In the genomic region with DNA sequence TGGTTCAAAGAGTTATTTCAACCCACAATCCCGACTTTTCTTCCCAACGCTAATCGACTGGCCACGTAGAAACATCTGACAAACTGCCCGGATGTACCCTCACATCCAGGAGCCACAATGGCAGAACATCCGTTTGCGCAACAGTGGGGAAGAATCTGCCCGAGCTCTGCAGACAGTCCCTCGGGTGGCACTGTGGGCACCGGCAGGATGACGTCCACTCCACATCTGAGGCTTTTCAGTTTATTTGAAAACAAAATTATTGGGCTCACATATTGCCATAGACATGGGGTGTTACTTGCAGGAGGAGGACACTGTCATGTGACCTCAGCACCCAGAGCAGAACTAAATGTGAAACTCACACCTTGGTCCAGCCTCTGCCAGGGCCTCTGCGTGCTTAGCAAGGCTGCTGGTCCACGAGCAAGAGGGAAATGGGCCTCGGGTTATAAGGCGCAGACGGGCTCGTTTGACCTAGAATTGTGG, we compare ENCODE assay signal across 17 cellular contexts.
"Had no signal": no experiment of that assay in that cellular context is flagged by ENCODE, and none has a peak within 500 bp of the region (broad histone marks: within the 10 kb centered on the region; RNA-seq: fewer than 3 reads in every experiment).

No MANE protein-coding gene starts in this region.

- H3K27me3 ChIP-seq: foreskin keratinocyte, heart left ventricle, right lobe of liver, upper lobe of left lung had no signal

- H3K9me3 ChIP-seq: esophagus muscularis mucosa, heart left ventricle, psoas muscle, right lobe of liver, upper lobe of left lung had no signal

- H3K4me3 ChIP-seq: esophagus muscularis mucosa, heart left ventricle, psoas muscle, right lobe of liver, upper lobe of left lung had no signal

- H3K4me3 Mint-ChIP-seq: stimulated activated naive CD8-positive, alpha-beta T cell treated with anti-CD3 and anti-CD28 coated beads, Interleukin-15, Interleukin-2, amounts not matched to agents 100 ng/mL and 50 ng/mL, for 24 hours had no signal

- H3K36me3 Mint-ChIP-seq: activated naive CD4-positive, alpha-beta T cell treated with anti-CD3 and anti-CD28 coated beads, Interleukin-2, amount 50 U/mL, for 72 hours; naive thymus-derived CD8-positive, alpha-beta T cell had no signal

- H3K27ac ChIP-seq: esophagus muscularis mucosa, foreskin keratinocyte, heart left ventricle, psoas muscle, right lobe of liver, upper lobe of left lung had no signal

- ATAC-seq: activated naive CD4-positive, alpha-beta T cell treated with anti-CD3 and anti-CD28 coated beads, Interleukin-2, amount 50 U/mL, for 72 hours; foreskin keratinocyte; heart left ventricle; left lobe of liver; naive thymus-derived CD8-positive, alpha-beta T cell; psoas muscle had no signal

- H3K4me1 ChIP-seq: psoas muscle, right lobe of liver had no signal

- DNase-seq: activated CD4-positive, alpha-beta T cell treated with anti-CD3 and anti-CD28 coated beads for 4 hours; activated T-cell treated with anti-CD3 and anti-CD28 coated beads, Interleukin-2, amount 50 U/mL, for 1 hour; anterior cingulate cortex; foreskin keratinocyte; mammary epithelial cell; occipital lobe; psoas muscle; right lobe of liver; stimulated activated CD4-positive, alpha-beta T cell treated with anti-CD3 and anti-CD28 coated beads, Interleukin-12 subunit alpha, Interleukin-12 subunit beta, amount 100 ng/mL, for 4 hours; T-helper 1 cell; upper lobe of left lung had no signal

- H3K9me3 Mint-ChIP-seq: activated naive CD4-positive, alpha-beta T cell treated with anti-CD3 and anti-CD28 coated beads, Interleukin-2, amount 50 U/mL, for 72 hours; naive thymus-derived CD8-positive, alpha-beta T cell; stimulated activated naive CD8-positive, alpha-beta T cell treated with anti-CD3 and anti-CD28 coated beads, Interleukin-15, Interleukin-2, amounts not matched to agents 100 ng/mL and 50 ng/mL, for 24 hours had no signal

- H3K27me3 Mint-ChIP-seq: naive thymus-derived CD8-positive, alpha-beta T cell; stimulated activated naive CD8-positive, alpha-beta T cell treated with anti-CD3 and anti-CD28 coated beads, Interleukin-15, Interleukin-2, amounts not matched to agents 100 ng/mL and 50 ng/mL, for 24 hours had no signal

- H3K36me3 ChIP-seq: esophagus muscularis mucosa, right lobe of liver, upper lobe of left lung had no signal

- H3K27ac Mint-ChIP-seq: activated naive CD4-positive, alpha-beta T cell treated with anti-CD3 and anti-CD28 coated beads, Interleukin-2, amount 50 U/mL, for 72 hours; stimulated activated naive CD8-positive, alpha-beta T cell treated with anti-CD3 and anti-CD28 coated beads, Interleukin-15, Interleukin-2, amounts not matched to agents 100 ng/mL and 50 ng/mL, for 24 hours had no signal
